17 cellular contexts compared by ENCODE assay signal in the genomic region with DNA sequence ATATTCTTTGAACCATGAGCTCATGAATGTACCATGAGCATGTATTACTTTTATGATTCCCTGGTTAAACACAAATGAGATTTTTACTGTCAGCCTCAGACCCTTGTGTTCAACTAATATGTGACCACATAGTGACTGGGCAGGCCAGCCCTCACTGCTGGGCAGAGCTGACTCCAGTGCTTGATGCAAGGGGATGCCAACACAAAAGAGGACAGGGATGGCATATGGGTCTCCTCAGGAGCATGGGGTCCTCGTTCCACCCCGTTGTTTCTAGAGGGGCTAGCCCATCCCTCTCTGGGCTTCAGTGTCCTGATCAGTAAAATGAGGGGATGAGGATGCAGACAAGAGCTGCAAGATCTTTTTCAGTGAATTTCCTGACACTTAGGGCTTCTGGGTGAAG. TPM values are rescaled to one million over a fixed set of nuclear protein-coding genes. Genes with fewer than 3 reads are reported as not detected.
DNase-seq lines count a peak whose midpoint lies in the region; ATAC-seq and TF ChIP-seq lines count a peak whose summit lies in the region.
"Had no signal": no experiment of that assay in that cellular context is flagged by ENCODE, and none has a peak within 500 bp of the region (broad histone marks: within the 10 kb centered on the region; RNA-seq: fewer than 3 reads in every experiment).

No MANE protein-coding gene starts in this region.

- H3T11ph ChIP-seq in H9 (ENCODE audit: low read length) = no peak overlapping the region

- no peak overlapping the region for H3K4me3 ChIP-seq in CD4-positive, CD25-positive, alpha-beta regulatory T cell (ENCODE audit: low read depth, low read length)
- H3K4me3 ChIP-seq in neural progenitor cell = no peak overlapping the region

- no peaks in the 10 kb centered on the region for H3K4me1 ChIP-seq in CD4-positive, CD25-positive, alpha-beta regulatory T cell (ENCODE audit: control insufficient read depth, insufficient read depth, low read length, poor library complexity, severe bottlenecking)
- H3K4me1 ChIP-seq in H9 (ENCODE audit: insufficient read depth, low read length) = peaks cover 10% of the 10 kb centered on the region
- peaks cover 9% of the 10 kb centered on the region for H3K4me1 ChIP-seq in neural progenitor cell

- no peak overlapping the region for H3K14ac ChIP-seq in H9 (ENCODE audit: insufficient read depth, low read length)

- no peak overlapping the region for H3K9ac ChIP-seq in H9 (ENCODE audit: extremely low read depth, insufficient read length, low read length)
- no peak overlapping the region for H3K9ac ChIP-seq in neural progenitor cell

- peaks cover 20% of the 10 kb centered on the region for H3K36me3 ChIP-seq in CD4-positive, CD25-positive, alpha-beta regulatory T cell (ENCODE audit: control insufficient read depth, insufficient read depth, low read length)
- peaks cover 5% of the 10 kb centered on the region for H3K36me3 ChIP-seq in neural progenitor cell

- no peaks in the 10 kb centered on the region for H3K79me1 ChIP-seq in H9 (ENCODE audit: insufficient read depth, low read depth, low read length, poor library complexity, severe bottlenecking)

- no peak overlapping the region for H2BK20ac ChIP-seq in H9 (ENCODE audit: low read depth, low read length, poor library complexity, severe bottlenecking)

- H3K23me2 ChIP-seq in H9 (ENCODE audit: insufficient read length, low read depth, low read length, poor library complexity, severe bottlenecking) = no peaks in the 10 kb centered on the region

- H2BK120ac ChIP-seq in H9 (ENCODE audit: low read depth, low read length, poor library complexity, severe bottlenecking) = no peak overlapping the region

- no peak overlapping the region for H3K18ac ChIP-seq in H9 (ENCODE audit: insufficient read length, low read depth, low read length)

- H3K79me2 ChIP-seq in H9 (ENCODE audit: insufficient read depth, low read length) (no peaks in the 10 kb centered on the region), neural progenitor cell (ENCODE audit: low read depth) (no peaks in the 10 kb centered on the region)

- no peak overlapping the region for H3K56ac ChIP-seq in H9 (ENCODE audit: insufficient read length, low read depth, low read length)

- H4K20me1 ChIP-seq in H9 (ENCODE audit: control insufficient read depth, insufficient read depth, insufficient read length) = no peaks in the 10 kb centered on the region
- peaks cover 15% of the 10 kb centered on the region for H4K20me1 ChIP-seq in neural progenitor cell (ENCODE audit: low read depth)

- H3K23ac ChIP-seq in H9 (ENCODE audit: insufficient read length, low read depth, low read length) = no peak overlapping the region

- no peak for ATAC-seq in CD4-positive, CD25-positive, alpha-beta regulatory T cell (ENCODE audit: low read depth in 2 of 2)
- ATAC-seq: CD8-positive, alpha-beta T cell had no signal

- H3K4me1 Mint-ChIP-seq in CD4-positive, CD25-positive, alpha-beta regulatory T cell = no peaks in the 10 kb centered on the region
- peaks cover 46 to 50% of the 10 kb centered on the region in 2 experiments for H3K4me1 Mint-ChIP-seq in H9
- H3K4me1 Mint-ChIP-seq in neural progenitor cell = peaks cover 37% of the 10 kb centered on the region

- peaks cover 4% of the 10 kb centered on the region for H3K27me3 Mint-ChIP-seq in CD4-positive, CD25-positive, alpha-beta regulatory T cell
- H3K27me3 Mint-ChIP-seq in H9 (ENCODE audit: low read depth) (no peaks in the 10 kb centered on the region), neural progenitor cell (ENCODE audit: insufficient read depth, low read depth) (peaks cover 10% of the 10 kb centered on the region)
- H3K27me3 Mint-ChIP-seq: B cell had no signal

- no peak overlapping the region for H4K5ac ChIP-seq in H9 (ENCODE audit: insufficient read length, low read depth, low read length)

- no peak overlapping the region for H2AFZ ChIP-seq in H9 (ENCODE audit: low read length)
- no peak overlapping the region for H2AFZ ChIP-seq in neural progenitor cell (replicated peaks)

- peaks cover 0 to 1% (median 0%) of the 10 kb centered on the region in 7 donors for H3K9me3 Mint-ChIP-seq in CD4-positive, CD25-positive, alpha-beta regulatory T cell
- peaks cover 0 to 5% of the 10 kb centered on the region in 2 experiments; a peak in 1 of 5 replicates for H3K9me3 Mint-ChIP-seq in H9
- H3K9me3 Mint-ChIP-seq in neural progenitor cell = no peaks in the 10 kb centered on the region
- H3K9me3 Mint-ChIP-seq: CD8-positive, alpha-beta T cell had no signal

- H3K27ac Mint-ChIP-seq in CD4-positive, CD25-positive, alpha-beta regulatory T cell = peak overlapping the region in 2 of 3 donors; percentile 35 to 39
- H3K27ac Mint-ChIP-seq in H9 (peak overlapping the region in 2 of 3 experiments; percentile 40 to 56; a peak in 4 of 7 replicates), neural progenitor cell (peak overlapping the region; percentile 64)
- H3K27ac Mint-ChIP-seq: CD8-positive, alpha-beta T cell had no signal

- no peaks in the 10 kb centered on the region for H3K9me3 ChIP-seq in CD4-positive, CD25-positive, alpha-beta regulatory T cell (ENCODE audit: control insufficient read depth in 2 of 2, low read length in 2 of 2)
- H3K9me3 ChIP-seq in H9 (ENCODE audit: control insufficient read depth, low read depth, low read length) (no peaks in the 10 kb centered on the region), neural progenitor cell (ENCODE audit: low read depth) (no peaks in the 10 kb centered on the region)

- no peak overlapping the region for H2BK12ac ChIP-seq in H9 (ENCODE audit: insufficient read length, low read depth, low read length)

- peaks cover 15% of the 10 kb centered on the region for H3K36me3 Mint-ChIP-seq in CD4-positive, CD25-positive, alpha-beta regulatory T cell
- H3K36me3 Mint-ChIP-seq in H9 (ENCODE audit: insufficient read depth in 1 of 3, low read depth in 3 of 3) (peaks cover 18 to 26% (median 24%) of the 10 kb centered on the region in 3 experiments), neural progenitor cell (peaks cover 18% of the 10 kb centered on the region)

- H4K8ac ChIP-seq in H9 (replicated peaks; ENCODE audit: insufficient read length, low read depth, low read length) = no peak overlapping the region

- H3K4me2 ChIP-seq in H9 (ENCODE audit: insufficient read depth, insufficient read length, low read length) (no peak overlapping the region), neural progenitor cell (no peak overlapping the region)

- H3K27ac ChIP-seq in CD4-positive, CD25-positive, alpha-beta regulatory T cell (ENCODE audit: insufficient read depth, low read length, poor library complexity, severe bottlenecking) = no peak overlapping the region
- H3K27ac ChIP-seq in H9 (ENCODE audit: insufficient read length, low read depth, low read length) = no peak overlapping the region
- H3K27ac ChIP-seq in caudate nucleus (ENCODE audit: low read depth, low read length) = peak overlapping the region; percentile 26
- no peak overlapping the region for H3K27ac ChIP-seq in neural progenitor cell

- no CpG with 5 or more reads among the region's 2 CpGs for WGBS in H9 (ENCODE audit: extremely low coverage, insufficient read length, low lambda C conversion rate)

- no peak overlapping the region for H2BK15ac ChIP-seq in H9 (ENCODE audit: low read depth, low read length)

- TF ChIP-seq CTCF in H9 (conservative IDR thresholded peaks at IDR 0.05) = no peak
- no peak for TF ChIP-seq CTCF in neural progenitor cell (IDR thresholded peaks at IDR 0.05)

- DNase-seq in CD4-positive, CD25-positive, alpha-beta regulatory T cell = no peak
- DNase-seq in H9 (no peak), caudate nucleus (lab: John Stamatoyannopoulos, UW) (no peak), neural progenitor cell (ENCODE audit: low spot score) (no peak), NCI-H2227 (lab: John Stamatoyannopoulos, UW; ENCODE audit: unreplicated experiment) (no peak), NCI-H1436 treated with DMSO at 0.1 percent for 48 hours (lab: John Stamatoyannopoulos, UW) (no peak), NCI-H1092 treated with DMSO at 0.1 percent for 48 hours (lab: John Stamatoyannopoulos, UW) (no peak)
- DNase-seq: CD8-positive, alpha-beta T cell; DMS79; HCEC 1CT; NCI-H1417; NCI-H1930; NCI-H2171; NCI-H446 treated with DMSO at 0.1 percent for 48 hours; NK-92 treated with Interleukin-12 subunit alpha and Interleukin-12 subunit beta, amount 100 ng/mL, for 24 hours; RPMI8226 had no signal

- no peak overlapping the region for H4K91ac ChIP-seq in H9 (ENCODE audit: insufficient read length, low read depth, low read length)

- H3K4me3 Mint-ChIP-seq in CD4-positive, CD25-positive, alpha-beta regulatory T cell = no peak overlapping the region
- H3K4me3 Mint-ChIP-seq in H9 (no peak overlapping the region), neural progenitor cell (no peak overlapping the region)
- H3K4me3 Mint-ChIP-seq: B cell; CD8-positive, alpha-beta T cell had no signal

- H3K27me3 ChIP-seq in CD4-positive, CD25-positive, alpha-beta regulatory T cell (ENCODE audit: control insufficient read depth, insufficient read depth, low read length) = no peaks in the 10 kb centered on the region
- H3K27me3 ChIP-seq in H9 (ENCODE audit: insufficient read depth, low read length) (no peaks in the 10 kb centered on the region), neural progenitor cell (no peaks in the 10 kb centered on the region)

- no peak overlapping the region for H2AK5ac ChIP-seq in H9 (ENCODE audit: insufficient read length, low read length)

- H3F3A ChIP-seq in neural progenitor cell (ENCODE audit: low read depth) = peaks cover 18% of the 10 kb centered on the region

- no peak overlapping the region for H3K4ac ChIP-seq in H9 (ENCODE audit: low read depth, low read length)

- H2BK5ac ChIP-seq in H9 (ENCODE audit: insufficient read length, low read length) = no peak overlapping the region

RNA-seq across cellular contexts. Expression of a gene that starts 19.3 kb away (rescaled TPM):
- total RNA-seq in CD4-positive, CD25-positive, alpha-beta regulatory T cell = 147 TPM
- 10 to 100 TPM; 41.9 to 53.1 (median 47.8) TPM for polyA plus RNA-seq in CD4-positive, CD25-positive, alpha-beta regulatory T cell
- total RNA-seq in H9 (2021) = 60.4 and 61.8 TPM in 2 replicates
- 93.6 and 93.8 TPM in 2 replicates for total RNA-seq in neural progenitor cell (ENCODE audit: low replicate concordance)
